26 cellular contexts compared by ENCODE assay signal in genomic region chr4:26987191-26987590, GRCh38.
DNase-seq lines count a peak whose midpoint lies in the region; ATAC-seq, FAIRE-seq and TF ChIP-seq lines count a peak whose summit lies in the region.
"Had no signal": no experiment of that assay in that cellular context is flagged by ENCODE, and none has a peak within 500 bp of the region (broad histone marks: within the 10 kb centered on the region; RNA-seq: fewer than 3 reads in every experiment).

No MANE protein-coding gene starts in this region.

- WGBS in suprapubic skin: 89% methylated on average over 3 of the region's 3 CpGs
- 93% methylated on average over 3 of the region's 3 CpGs for WGBS in HepG2 (ENCODE audit: low lambda C conversion rate)

- DNase-seq in activated CD4-positive, alpha-beta T cell treated with anti-CD3 and anti-CD28 coated beads, Interleukin-2, amount 10 ng/mL, durations not matched to agents 7 days and 5 days: no peak
- no peak for DNase-seq in activated CD4-positive, alpha-beta T cell treated with anti-CD3 and anti-CD28 coated beads for 4 hours
- no peak for DNase-seq in effector memory CD8-positive, alpha-beta T cell
- no peak for DNase-seq in stimulated activated effector memory CD8-positive, alpha-beta T cell treated with anti-CD3 and anti-CD28 coated beads, Interleukin-12 subunit alpha, Interleukin-12 subunit beta, amount 100 ng/mL, for 72 hours (ENCODE audit: low spot score in 2 of 2)
- DNase-seq in suprapubic skin (ENCODE audit: low spot score in 2 of 2) (no peak), HepG2 (ENCODE audit: low spot score) (no peak), NCI-H187 (lab: John Stamatoyannopoulos, UW) (no peak)
- DNase-seq: activated CD4-positive, alpha-beta T cell treated with anti-CD3 and anti-CD28 coated beads, Interleukin-2, amount 50 U/mL, for 48 hours; activated naive CD4-positive, alpha-beta T cell treated with anti-CD3 and anti-CD28 coated beads, Interleukin-2, amount 10 ng/mL, durations not matched to agents 7 days and 5 days; C1 segment of cervical spinal cord; DMS153; heart left ventricle; left ventricle myocardium inferior; mucosa of descending colon; NCI-H2029 treated with DMSO at 0.1 percent for 48 hours; NCI-H446; ovary; RPMI8226; sigmoid colon; SK-N-SH; stimulated activated naive CD4-positive, alpha-beta T cell treated with Interleukin-2 at 50 U/mL for 16 hours had no signal

- peaks cover 34% of the 10 kb centered on the region for H3K4me1 Mint-ChIP-seq in activated CD4-positive, alpha-beta T cell treated with anti-CD3 and anti-CD28 coated beads, Interleukin-2, amount 10 ng/mL, durations not matched to agents 7 days and 5 days
- H3K4me1 Mint-ChIP-seq in effector memory CD8-positive, alpha-beta T cell (ENCODE audit: low read depth in 2 of 2): peaks cover 23 to 45% of the 10 kb centered on the region in 2 donors
- H3K4me1 Mint-ChIP-seq in stimulated activated effector memory CD8-positive, alpha-beta T cell treated with anti-CD3 and anti-CD28 coated beads, Interleukin-12 subunit alpha, Interleukin-12 subunit beta, amount 100 ng/mL, for 72 hours: peaks cover 36% of the 10 kb centered on the region

- in situ Hi-C loops in HepG2 (cut with HindIII; ENCODE audit: extremely low pct_ligation_motif_present, low pct_unique_long_range_greater_than_20kb): no loop called here

- H3K36me3 ChIP-seq in OCI-LY1 (ENCODE audit: insufficient read depth, low read length) (peaks cover 38% of the 10 kb centered on the region), suprapubic skin (no peaks in the 10 kb centered on the region), HepG2 (replicated peaks in 1 of 2; ENCODE audit: control insufficient read depth in 1 of 2, insufficient read depth in 2 of 2, low read length in 2 of 2) (no peaks in the 10 kb centered on the region)
- H3K36me3 ChIP-seq: heart left ventricle, left ventricle myocardium inferior, ovary, sigmoid colon had no signal

- no TSS peak for BruUV-seq in HepG2 (replicated peaks; lab: Mats Ljungman, UMichigan)

- no peak for FAIRE-seq in HepG2 (lab: Jason Lieb, UNC)
- FAIRE-seq: A204.1, colon, K562, TTC549 had no signal

- intact Hi-C loops in HepG2 (cut with micrococcal nuclease; ENCODE audit: unreplicated experiment): no loop called here

- H3F3A ChIP-seq in OCI-LY1 (ENCODE audit: insufficient read depth, low read length): no peaks in the 10 kb centered on the region

- TF ChIP-seq POLR2A in suprapubic skin (IDR thresholded peaks at IDR 0.05) (no peak), HepG2 (IDR thresholded peaks at IDR 0.05; ENCODE audit: insufficient read depth in 1 of 2, low read depth in 2 of 2, low read length in 2 of 2) (no peak)

- no peaks in the 10 kb centered on the region for H3K9me2 ChIP-seq in OCI-LY1 (ENCODE audit: low read depth, low read length)
- H3K9me2 ChIP-seq: SK-N-SH had no signal

- TF ChIP-seq CTCF in OCI-LY1 (IDR thresholded peaks at IDR 0.05; ENCODE audit: low read length): no peak
- TF ChIP-seq CTCF in suprapubic skin (IDR thresholded peaks at IDR 0.05): no peak
- no peak for TF ChIP-seq CTCF in HepG2 (CRISPR knock-in tag; IDR thresholded peaks at IDR 0.05)

- no peak for TF ChIP-seq RAD21 in HepG2 (CRISPR knock-in tag; IDR thresholded peaks at IDR 0.05)

- H3K27ac ChIP-seq in OCI-LY1 (ENCODE audit: low read depth, low read length, poor library complexity, severe bottlenecking) (peak overlapping the region; percentile 49), suprapubic skin (no peak overlapping the region), HepG2 (ENCODE audit: extremely low read length, insufficient read depth, low read length) (no peak overlapping the region)
- H3K27ac ChIP-seq: heart left ventricle, left ventricle myocardium inferior, ovary, sigmoid colon had no signal

- H3K27ac Mint-ChIP-seq in activated CD4-positive, alpha-beta T cell treated with anti-CD3 and anti-CD28 coated beads, Interleukin-2, amount 10 ng/mL, durations not matched to agents 7 days and 5 days: peak overlapping the region; percentile 15
- H3K27ac Mint-ChIP-seq in effector memory CD8-positive, alpha-beta T cell: peak overlapping the region; percentile 70 to 82
- peak overlapping the region; percentile 56 for H3K27ac Mint-ChIP-seq in stimulated activated effector memory CD8-positive, alpha-beta T cell treated with anti-CD3 and anti-CD28 coated beads, Interleukin-12 subunit alpha, Interleukin-12 subunit beta, amount 100 ng/mL, for 72 hours
- H3K27ac Mint-ChIP-seq: activated naive CD4-positive, alpha-beta T cell treated with anti-CD3 and anti-CD28 coated beads, Interleukin-2, amount 10 ng/mL, durations not matched to agents 7 days and 5 days had no signal

- no peak for ATAC-seq in effector memory CD8-positive, alpha-beta T cell (replicated peaks)
- no peak for ATAC-seq in stimulated activated effector memory CD8-positive, alpha-beta T cell treated with anti-CD3 and anti-CD28 coated beads, Interleukin-12 subunit alpha, Interleukin-12 subunit beta, amount 100 ng/mL, for 72 hours
- no peak for ATAC-seq in HepG2
- ATAC-seq: heart left ventricle, K562, mucosa of descending colon had no signal

- CTCF ChIA-PET in activated CD4-positive, alpha-beta T cell treated with anti-CD3 and anti-CD28 coated beads, Interleukin-2, amount 10 ng/mL, durations not matched to agents 7 days and 5 days (lab: Charles Lee): interaction anchor here (1.3 kb wide), 1 partner anchor 23 kb away, joined by 4 read pairs; no protein-coding TSS in a partner anchor
- CTCF ChIA-PET in HepG2 (lab: Yijun Ruan, JAX; ENCODE audit: low intra/inter-chr PET ratio, low total read pairs): no interaction called here

- TF ChIP-seq EP300 in suprapubic skin (IDR thresholded peaks at IDR 0.05) (no peak), HepG2 (IDR thresholded peaks at IDR 0.05; ENCODE audit: low read depth in 2 of 2, low read length in 2 of 2) (no peak), HepG2 (CRISPR knock-in tag; IDR thresholded peaks at IDR 0.05; ENCODE audit: borderline replicate concordance) (no peak)

- no peak overlapping the region for H2AFZ ChIP-seq in OCI-LY1 (ENCODE audit: low read length)
- H2AFZ ChIP-seq in HepG2 (ENCODE audit: low read length): no peak overlapping the region

- H3K4me1 ChIP-seq in OCI-LY1 (ENCODE audit: insufficient read depth, low read length, severe bottlenecking) (peaks cover 49% of the 10 kb centered on the region), suprapubic skin (peaks cover 2% of the 10 kb centered on the region), HepG2 (ENCODE audit: insufficient read depth, low read length) (peaks cover 15% of the 10 kb centered on the region)

- H3K9me3 ChIP-seq in OCI-LY1 (ENCODE audit: low read length) (0 out of 2 replicates have a peak, but pooled peaks cover 2% of the 10 kb centered on the region), suprapubic skin (no peaks in the 10 kb centered on the region), HepG2 (ENCODE audit: low read length) (no peaks in the 10 kb centered on the region)
- H3K9me3 ChIP-seq: mucosa of descending colon, ovary, sigmoid colon, SK-N-SH had no signal

- H3K9me3 Mint-ChIP-seq in activated CD4-positive, alpha-beta T cell treated with anti-CD3 and anti-CD28 coated beads, Interleukin-2, amount 10 ng/mL, durations not matched to agents 7 days and 5 days: peaks cover 7% of the 10 kb centered on the region
- no peaks in the 10 kb centered on the region for H3K9me3 Mint-ChIP-seq in effector memory CD8-positive, alpha-beta T cell
- no peaks in the 10 kb centered on the region for H3K9me3 Mint-ChIP-seq in stimulated activated effector memory CD8-positive, alpha-beta T cell treated with anti-CD3 and anti-CD28 coated beads, Interleukin-12 subunit alpha, Interleukin-12 subunit beta, amount 100 ng/mL, for 72 hours

- no peaks in the 10 kb centered on the region for H4K20me1 ChIP-seq in OCI-LY1 (ENCODE audit: insufficient read depth, low read length)
- no peaks in the 10 kb centered on the region for H4K20me1 ChIP-seq in HepG2 (ENCODE audit: insufficient read depth, low read length)

- H3K9ac ChIP-seq in OCI-LY1 (ENCODE audit: low read length): no peak overlapping the region
- H3K9ac ChIP-seq in HepG2 (ENCODE audit: insufficient read depth, low read depth, low read length): no peak overlapping the region
- H3K9ac ChIP-seq: SK-N-SH had no signal

- H3K36me3 Mint-ChIP-seq in activated CD4-positive, alpha-beta T cell treated with anti-CD3 and anti-CD28 coated beads, Interleukin-2, amount 10 ng/mL, durations not matched to agents 7 days and 5 days (ENCODE audit: low read depth): peaks cover 28% of the 10 kb centered on the region
- no peaks in the 10 kb centered on the region for H3K36me3 Mint-ChIP-seq in effector memory CD8-positive, alpha-beta T cell (ENCODE audit: insufficient read depth)
- H3K36me3 Mint-ChIP-seq in stimulated activated effector memory CD8-positive, alpha-beta T cell treated with anti-CD3 and anti-CD28 coated beads, Interleukin-12 subunit alpha, Interleukin-12 subunit beta, amount 100 ng/mL, for 72 hours: no peaks in the 10 kb centered on the region

- H3K4me2 ChIP-seq in OCI-LY1 (ENCODE audit: low read length): no peak overlapping the region
- H3K4me2 ChIP-seq in HepG2 (ENCODE audit: low read depth, low read length): no peak overlapping the region
- H3K4me2 ChIP-seq: SK-N-SH had no signal

- H3K4me3 Mint-ChIP-seq in activated CD4-positive, alpha-beta T cell treated with anti-CD3 and anti-CD28 coated beads, Interleukin-2, amount 10 ng/mL, durations not matched to agents 7 days and 5 days: no peak overlapping the region
- no peak overlapping the region for H3K4me3 Mint-ChIP-seq in effector memory CD8-positive, alpha-beta T cell
- H3K4me3 Mint-ChIP-seq in stimulated activated effector memory CD8-positive, alpha-beta T cell treated with anti-CD3 and anti-CD28 coated beads, Interleukin-12 subunit alpha, Interleukin-12 subunit beta, amount 100 ng/mL, for 72 hours: no peak overlapping the region
- H3K4me3 Mint-ChIP-seq: activated naive CD4-positive, alpha-beta T cell treated with anti-CD3 and anti-CD28 coated beads, Interleukin-2, amount 10 ng/mL, durations not matched to agents 7 days and 5 days had no signal

- H3K79me2 ChIP-seq in OCI-LY1 (ENCODE audit: insufficient read depth, low read length) (peaks cover 15% of the 10 kb centered on the region), HepG2 (ENCODE audit: insufficient read depth, low read length) (no peaks in the 10 kb centered on the region)

- H3K27me3 ChIP-seq in OCI-LY1 (ENCODE audit: insufficient read depth, low read length) (no peaks in the 10 kb centered on the region), suprapubic skin (no peaks in the 10 kb centered on the region), HepG2 (ENCODE audit: control insufficient read depth in 1 of 2, insufficient read depth in 2 of 2, low read length in 2 of 2) (no peaks in the 10 kb centered on the region)
- H3K27me3 ChIP-seq: heart left ventricle, ovary, sigmoid colon had no signal

- POLR2A ChIA-PET in activated CD4-positive, alpha-beta T cell treated with anti-CD3 and anti-CD28 coated beads, Interleukin-2, amount 10 ng/mL, durations not matched to agents 7 days and 5 days (lab: Charles Lee): no interaction called here
- POLR2A ChIA-PET in HepG2 (lab: Yijun Ruan, JAX): no interaction called here

- no peaks in the 10 kb centered on the region for H3K27me3 Mint-ChIP-seq in activated CD4-positive, alpha-beta T cell treated with anti-CD3 and anti-CD28 coated beads, Interleukin-2, amount 10 ng/mL, durations not matched to agents 7 days and 5 days
- no peaks in the 10 kb centered on the region for H3K27me3 Mint-ChIP-seq in effector memory CD8-positive, alpha-beta T cell
- H3K27me3 Mint-ChIP-seq: activated naive CD4-positive, alpha-beta T cell treated with anti-CD3 and anti-CD28 coated beads, Interleukin-2, amount 10 ng/mL, durations not matched to agents 7 days and 5 days had no signal

- no peak overlapping the region for H3K4me3 ChIP-seq in OCI-LY1 (ENCODE audit: low read depth, low read length, poor library complexity, severe bottlenecking)
- no peak overlapping the region for H3K4me3 ChIP-seq in suprapubic skin
- no peak overlapping the region for H3K4me3 ChIP-seq in HepG2 (replicated peaks in 1 of 3; ENCODE audit: insufficient read depth in 1 of 3, low read depth in 2 of 3, low read length in 3 of 3)
- H3K4me3 ChIP-seq: heart left ventricle, K562, left ventricle myocardium inferior, mucosa of descending colon, ovary, sigmoid colon had no signal

Comparison
In these comparisons a context has a peak if more than half of its experiments do, and no peak if none do; other contexts are left out.
1. H3K27ac Mint-ChIP-seq: peak in every context shown above with its lines; median percentile 76 in effector memory CD8-positive, alpha-beta T cell; 56 in stimulated activated effector memory CD8-positive, alpha-beta T cell treated with anti-CD3 and anti-CD28 coated beads, Interleukin-12 subunit alpha, Interleukin-12 subunit beta, amount 100 ng/mL, for 72 hours; 15 in activated CD4-positive, alpha-beta T cell treated with anti-CD3 and anti-CD28 coated beads, Interleukin-2, amount 10 ng/mL, durations not matched to agents 7 days and 5 days.